In genomic region chr2:175806115-175806470, GRCh38 we compare ENCODE assay signal across 27 cellular contexts.
A peak's percentile ranks its signal among the peaks of the same experiment; 100 is the strongest.
DNase-seq lines count a peak whose midpoint lies in the region; TF ChIP-seq lines count a peak whose summit lies in the region.
"Had no signal": no experiment of that assay in that cellular context is flagged by ENCODE, and none has a peak within 500 bp of the region (broad histone marks: within the 10 kb centered on the region; RNA-seq: fewer than 3 reads in every experiment).

No MANE protein-coding gene starts in this region.

- intact Hi-C loops in sigmoid colon (cut with DNase I) (no loop called here), spleen (cut with DNase I; ENCODE audit: low total_unique reads) (no loop called here)

- peak overlapping the region; percentile 67 for H3K27ac ChIP-seq in VCaP
- peak overlapping the region in 3 of 4 donors; percentile 50 to 66 (median 63) for H3K27ac ChIP-seq in sigmoid colon
- no peak overlapping the region for H3K27ac ChIP-seq in spleen
- H3K27ac ChIP-seq: esophagus squamous epithelium, foreskin keratinocyte, upper lobe of right lung had no signal

- TF ChIP-seq CTCF in VCaP (conservative IDR thresholded peaks at IDR 0.05): no peak
- no peak for TF ChIP-seq CTCF in sigmoid colon (IDR thresholded peaks at IDR 0.05)
- no peak for TF ChIP-seq CTCF in spleen (IDR thresholded peaks at IDR 0.05 in 8 of 11, conservative IDR thresholded peaks at IDR 0.05 in 3 of 11)

- H3K9me3 ChIP-seq in sigmoid colon (no peaks in the 10 kb centered on the region), spleen (no peaks in the 10 kb centered on the region)
- H3K9me3 ChIP-seq: Caco-2, esophagus squamous epithelium, SK-N-SH, upper lobe of right lung had no signal

- no peak for TF ChIP-seq EP300 in sigmoid colon (IDR thresholded peaks at IDR 0.05)

- H3K4me1 ChIP-seq in sigmoid colon (peaks cover 0 to 33% (median 29%) of the 10 kb centered on the region in 4 donors), spleen (no peaks in the 10 kb centered on the region)
- H3K4me1 ChIP-seq: Caco-2, esophagus squamous epithelium, foreskin keratinocyte, upper lobe of right lung had no signal

- 81 to 89% methylated on average over 4 of the region's 4 CpGs for WGBS in sigmoid colon, 2 donors
- 62 to 82% (median 74%) methylated on average over 4 of the region's 4 CpGs for WGBS in spleen, 5 donors

- H3K27me3 ChIP-seq in sigmoid colon (no peaks in the 10 kb centered on the region), spleen (replicated peaks in 1 of 7) (no peaks in the 10 kb centered on the region)
- H3K27me3 ChIP-seq: upper lobe of right lung had no signal

- H3K4me3 ChIP-seq in sigmoid colon: no peak overlapping the region
- no peak overlapping the region for H3K4me3 ChIP-seq in spleen
- H3K4me3 ChIP-seq: esophagus squamous epithelium, upper lobe of right lung had no signal

- H3K36me3 ChIP-seq in sigmoid colon: no peaks in the 10 kb centered on the region
- no peaks in the 10 kb centered on the region for H3K36me3 ChIP-seq in spleen
- H3K36me3 ChIP-seq: esophagus squamous epithelium, upper lobe of right lung had no signal

- DNase-seq in DMS79 treated with DMSO at 0.1 percent for 48 hours (lab: John Stamatoyannopoulos, UW) (peak; percentile 46), DMS79 (lab: John Stamatoyannopoulos, UW) (no peak), islet precursor cell (peak; percentile 97), sigmoid colon (no peak), HuH-7 (ENCODE audit: low spot score) (no peak), spleen (no peak), medulla oblongata (ENCODE audit: extremely low spot score) (no peak)
- DNase-seq: 8988T; activated CD8-positive, alpha-beta memory T cell treated with anti-CD3 and anti-CD28 coated beads, Interleukin-2, amount 50 U/mL, for 48 hours; activated CD8-positive, alpha-beta T cell treated with anti-CD3 and anti-CD28 coated beads for 36 hours; activated naive CD4-positive, alpha-beta T cell treated with anti-CD3 and anti-CD28 coated beads, Interleukin-2, amount 10 ng/mL, durations not matched to agents 7 days and 5 days; C1 segment of cervical spinal cord; Caco-2; cerebellar nuclear complex; dermis blood vessel endothelial cell; esophagus squamous epithelium; foreskin keratinocyte; GF-D8; left colon; naive thymus-derived CD4-positive, alpha-beta T cell; NCI-H1436 treated with DMSO at 0.1 percent for 48 hours; NCI-H774; occipital lobe; SK-N-SH; T-helper 2 cell; upper lobe of right lung had no signal

- TF ChIP-seq POLR2A in sigmoid colon (IDR thresholded peaks at IDR 0.05) (no peak), spleen (IDR thresholded peaks at IDR 0.05) (no peak)

Comparison
In these comparisons a context has a peak if more than half of its experiments do, and no peak if none do; other contexts are left out.
1. DNase-seq: peak in DMS79 treated with DMSO at 0.1 percent for 48 hours (single experiment) and islet precursor cell (single experiment); none in DMS79 (single experiment), sigmoid colon (single experiment), HuH-7 (single experiment), spleen (single experiment) and medulla oblongata (single experiment).
2. H3K27ac ChIP-seq: peak in VCaP (single experiment) and sigmoid colon (3 of 4); none in spleen (0 of 8).